Comparison of ENCODE assay signal across 8 cellular contexts in the genomic region with DNA sequence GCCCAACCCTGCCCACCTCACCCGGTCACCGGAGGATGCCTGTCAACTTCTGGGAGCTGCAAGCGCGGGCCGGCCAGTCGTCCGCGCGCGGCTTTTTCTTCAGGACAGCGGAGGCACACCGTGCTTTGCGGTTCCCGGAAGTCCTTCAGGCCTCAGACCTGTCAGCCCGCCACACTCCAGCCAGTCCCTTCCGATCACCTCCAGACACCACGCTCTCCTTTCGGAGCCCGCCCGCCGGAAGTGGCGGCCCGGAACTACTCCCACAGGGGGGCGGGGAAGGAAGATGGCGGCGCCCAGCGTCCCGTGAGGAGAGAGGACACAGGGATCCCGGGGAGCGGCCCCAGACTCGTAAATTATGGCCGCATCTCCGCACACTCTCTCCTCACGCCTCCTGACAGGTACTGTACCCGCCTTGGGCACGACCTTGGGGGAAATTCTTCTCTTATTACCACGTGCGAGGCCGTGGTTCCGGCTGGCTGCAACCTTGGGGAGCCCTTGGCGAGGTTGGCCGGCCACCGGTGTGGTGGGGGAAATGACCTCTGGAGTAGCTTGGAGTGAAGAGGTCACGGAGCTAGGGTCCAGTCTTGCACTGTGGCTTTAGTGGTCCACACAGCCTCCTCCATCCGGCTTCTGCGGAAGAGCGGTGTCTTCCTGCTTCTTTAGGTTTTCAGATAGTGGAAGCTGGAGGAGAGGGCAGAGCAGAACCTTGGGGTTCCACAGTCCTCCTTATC. TPM values are rescaled to one million over a fixed set of nuclear protein-coding genes. Genes with fewer than 3 reads are reported as not detected.
DNase-seq lines count a peak whose midpoint lies in the region; ATAC-seq and TF ChIP-seq lines count a peak whose summit lies in the region.

Gene COX10 (plus strand): TSS at position 254 of the 731 bp plus-strand sequence. CDS start 102 bp downstream, at position 356.

- peak within 1 kb of the TSS; percentile 81 for H3K4me3 ChIP-seq in GM12875 (ENCODE audit: low read depth, low read length)
- H3K4me3 ChIP-seq in adipocyte (ENCODE audit: low read length), result peak within 1 kb of the TSS; percentile 94
- peak within 1 kb of the TSS; percentile 82 to 99 (median 94) for H3K4me3 ChIP-seq in heart left ventricle

- intact Hi-C loops in heart left ventricle (cut with DNase I), result loop anchor here in 6 of 10 donors (2.0 to 10.0 kb wide), 6 partner anchors 135 to 235 kb away; partner anchors contain the start of gene HS3ST3B1 (in 4 of the 6)
- intact Hi-C loops in posterior cingulate gyrus (cut with DNase I), result no loop called here

- DNase-seq in NCI-H1105 treated with DMSO at 0.1 percent for 48 hours (lab: John Stamatoyannopoulos, UW), result peak; percentile 87
- DNase-seq in T follicular helper cell (ENCODE audit: low read depth), result peak; percentile 74
- peak; percentile 94 for DNase-seq in adipocyte (ENCODE audit: low read depth)
- peak; percentile 88 to 93 (median 91) for DNase-seq in heart left ventricle
- peak; percentile 82 to 98 (median 88) for DNase-seq in posterior cingulate gyrus
- peak; percentile 89 for DNase-seq in type B pancreatic cell (ENCODE audit: extremely low spot score, unreplicated experiment)

- H3K4me1 Mint-ChIP-seq in type B pancreatic cell (ENCODE audit: unreplicated experiment), result peaks cover 16% of the 10 kb centered on the region

- H3K4me3 Mint-ChIP-seq in type B pancreatic cell, result peak within 1 kb of the TSS; percentile 96

- H3K9ac ChIP-seq in adipocyte (ENCODE audit: low read length), result peak within 1 kb of the TSS; percentile 92

- H3K9me3 Mint-ChIP-seq in type B pancreatic cell, result no peaks in the 10 kb centered on the region

- H3K27me3 ChIP-seq in adipocyte (replicated peaks; ENCODE audit: control insufficient read depth, insufficient read depth, low read length) (no peaks in the 10 kb centered on the region), heart left ventricle (no peaks in the 10 kb centered on the region)

- ATAC-seq in HG02678 (IDR thresholded peaks at IDR 0.05; ENCODE audit: unreplicated experiment) (peak; percentile 99), heart left ventricle (peak; percentile 97 to 100 (median 99))

- peak within 1 kb of the TSS; percentile 84 to 96 (median 89) for H3K27ac ChIP-seq in heart left ventricle

- no peaks in the 10 kb centered on the region for H3K9me3 ChIP-seq in adipocyte (ENCODE audit: control insufficient read depth, low read length)
- H3K9me3 ChIP-seq in heart left ventricle, result peaks cover 0 to 7% (median 0%) of the 10 kb centered on the region in 12 donors

- H3K27ac Mint-ChIP-seq in type B pancreatic cell, result peak within 1 kb of the TSS; percentile 83

- H3K36me3 Mint-ChIP-seq in type B pancreatic cell, result peaks cover 10% of the 10 kb centered on the region

- WGBS in heart left ventricle, 4 donors, result 0 to 1% (median 1%) methylated on average over 34 to 47 of the region's 47 CpGs

- TF ChIP-seq CTCF in GM12875 (IDR thresholded peaks at IDR 0.05; ENCODE audit: borderline replicate concordance, insufficient read depth, low read depth, low read length), result no peak
- peak in 2 of 12 donors; percentile 5 to 15 for TF ChIP-seq CTCF in heart left ventricle (IDR thresholded peaks at IDR 0.05)
- TF ChIP-seq CTCF in type B pancreatic cell (conservative IDR thresholded peaks at IDR 0.05), result no peak

- TF ChIP-seq POLR2A in heart left ventricle (IDR thresholded peaks at IDR 0.05), result peak in 1 of 2 donors; percentile 70

- H3K27me3 Mint-ChIP-seq in type B pancreatic cell, result no peaks in the 10 kb centered on the region

- no peaks in the 10 kb centered on the region for H3K36me3 ChIP-seq in adipocyte (ENCODE audit: control insufficient read depth, insufficient read depth, low read length, severe bottlenecking)
- H3K36me3 ChIP-seq in heart left ventricle, result peaks cover 0 to 14% (median 4%) of the 10 kb centered on the region in 9 donors

- H3K4me1 ChIP-seq in adipocyte (ENCODE audit: control insufficient read depth, insufficient read depth, low read length) (peaks cover 20% of the 10 kb centered on the region), heart left ventricle (peaks cover 0 to 39% (median 23%) of the 10 kb centered on the region in 12 donors)

RNA-seq across cellular contexts. Expression of gene COX10, which starts in this region (rescaled TPM):
- total RNA-seq in heart left ventricle (10 to 100 TPM; 36.6 to 96.0 (median 55.4) TPM), type B pancreatic cell (ENCODE audit: low replicate concordance) (24.5 and 26.6 TPM in 2 replicates)
- 10 to 100 TPM; 17.8 to 48.6 TPM for polyA plus RNA-seq in heart left ventricle

Comparison
In these comparisons a context has a peak if more than half of its experiments do, and no peak if none do; other contexts are left out.
1. Peak in every context shown above with its lines: DNase-seq, ATAC-seq, H3K4me3 ChIP-seq and H3K27ac ChIP-seq.